ENCODE assay signal across 27 cellular contexts in the genomic region with DNA sequence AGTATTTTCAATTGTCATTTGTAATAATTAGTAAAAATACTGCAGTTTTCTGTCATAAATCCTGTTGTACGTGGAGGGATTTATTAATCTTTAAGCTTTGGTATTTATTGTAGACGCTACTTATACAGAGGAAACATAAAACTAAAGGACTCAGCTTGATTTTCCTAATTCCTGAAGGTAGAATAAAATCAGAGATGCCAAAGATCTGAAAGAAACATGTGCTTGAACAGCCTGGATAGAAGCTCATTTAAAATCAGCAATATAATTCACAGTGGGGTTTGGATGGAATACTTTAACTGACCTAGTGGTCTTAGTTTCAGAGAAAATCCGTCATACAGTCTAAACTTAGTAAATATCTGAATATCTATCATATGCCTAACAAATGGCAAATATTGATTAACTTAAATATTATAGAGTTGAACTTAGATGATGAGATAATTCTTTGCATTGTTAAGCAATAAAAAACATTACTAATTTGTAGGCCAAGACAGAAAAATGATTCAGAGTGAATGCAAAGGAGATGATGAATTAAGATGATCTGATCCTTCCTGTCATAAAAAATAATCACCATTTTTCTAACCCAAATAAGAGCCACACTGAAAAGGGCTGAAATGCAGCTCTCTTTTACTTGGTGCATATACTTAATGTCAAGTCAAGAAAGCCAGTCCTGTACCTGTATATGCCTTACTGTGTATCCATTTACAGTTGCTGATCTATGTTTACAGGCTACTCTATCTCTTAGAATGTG.
DNase-seq lines count a peak whose midpoint lies in the region; ATAC-seq and TF ChIP-seq lines count a peak whose summit lies in the region.
"Had no signal": no experiment of that assay in that cellular context is flagged by ENCODE, and none has a peak within 500 bp of the region (broad histone marks: within the 10 kb centered on the region; RNA-seq: fewer than 3 reads in every experiment).

No MANE protein-coding gene starts in this region.

- no peak overlapping the region for H3K4me3 ChIP-seq in cardiac muscle cell
- no peak overlapping the region for H3K4me3 ChIP-seq in right cardiac atrium (ENCODE audit: low read length)
- no peak overlapping the region for H3K4me3 ChIP-seq in mammary epithelial cell (replicated peaks in 1 of 3; ENCODE audit: insufficient read depth in 1 of 3, low read depth in 2 of 3, low read length in 3 of 3)
- no peak overlapping the region for H3K4me3 ChIP-seq in vagina
- H3K4me3 ChIP-seq: body of pancreas, left ventricle myocardium inferior, SJSA1, transverse colon had no signal

- dilution Hi-C loops in mammary epithelial cell (cut with HindIII; ENCODE audit: low sequenced_read_pairs): no loop called here

- H3K4me1 Mint-ChIP-seq in mesothelial cell of epicardium: peaks cover 24% of the 10 kb centered on the region

- in situ Hi-C loops in mammary epithelial cell (cut with MboI; ENCODE audit: low sequenced_read_pairs in 2 of 2): no loop called here

- intact Hi-C loops in right cardiac atrium (cut with DNase I) (loop anchor here in 3 of 4 donors (5.0 to 10.0 kb wide), 3 partner anchors 197 to 985 kb away; partner anchors contain the start of gene BTG1 (in 3 of the 3)), mammary epithelial cell (cut with micrococcal nuclease) (loop anchor here (2.0 to 5.0 kb wide), 4 partner anchors 197 to 993 kb away; no protein-coding TSS in a partner anchor), vagina (cut with DNase I) (no loop called here)

- H3K36me3 Mint-ChIP-seq in mesothelial cell of epicardium: no peaks in the 10 kb centered on the region
- H3K36me3 Mint-ChIP-seq: CD8-positive, alpha-beta T cell; naive thymus-derived CD4-positive, alpha-beta T cell had no signal

- CTCF ChIA-PET in mammary epithelial cell (lab: Charles Lee; ENCODE audit: low non-redundant PET): interaction anchor here (0.7 kb wide), 1 partner anchor 234 kb away, joined by 3 read pairs; no protein-coding TSS in a partner anchor

- no peaks in the 10 kb centered on the region for H3K9me3 Mint-ChIP-seq in mesothelial cell of epicardium
- H3K9me3 Mint-ChIP-seq: CD8-positive, alpha-beta T cell; naive thymus-derived CD4-positive, alpha-beta T cell had no signal

- no peak overlapping the region for H3K4me3 Mint-ChIP-seq in mesothelial cell of epicardium
- H3K4me3 Mint-ChIP-seq: B cell; CD8-positive, alpha-beta T cell had no signal

- no peaks in the 10 kb centered on the region for H3K36me3 ChIP-seq in cardiac muscle cell
- no peaks in the 10 kb centered on the region for H3K36me3 ChIP-seq in mammary epithelial cell (ENCODE audit: insufficient read depth, low read length)
- H3K36me3 ChIP-seq in vagina: no peaks in the 10 kb centered on the region
- H3K36me3 ChIP-seq: left ventricle myocardium inferior, SJSA1, transverse colon had no signal

- H3K79me2 ChIP-seq in mammary epithelial cell (ENCODE audit: insufficient read depth, low read length): no peaks in the 10 kb centered on the region

- no peak for TF ChIP-seq POLR2A in vagina (IDR thresholded peaks at IDR 0.05)

- H3K27ac ChIP-seq in cardiac muscle cell (peak overlapping the region; percentile 30), right cardiac atrium (ENCODE audit: low read length) (no peak overlapping the region), mammary epithelial cell (ENCODE audit: insufficient read depth, low read depth, low read length) (no peak overlapping the region), vagina (peak overlapping the region; percentile 15)
- H3K27ac ChIP-seq: body of pancreas, left ventricle myocardium inferior, SJSA1, transverse colon had no signal

- ATAC-seq in right cardiac atrium (no peak), GM18873 (IDR thresholded peaks at IDR 0.05; ENCODE audit: low FRiP score, unreplicated experiment) (no peak), HG02759 (IDR thresholded peaks at IDR 0.05; ENCODE audit: unreplicated experiment) (no peak)
- ATAC-seq: body of pancreas; HCT116; naive thymus-derived CD4-positive, alpha-beta T cell had no signal

- TF ChIP-seq CTCF in cardiac muscle cell (IDR thresholded peaks at IDR 0.05; ENCODE audit: low read depth, low read length) (no peak), mammary epithelial cell (conservative IDR thresholded peaks at IDR 0.05 in 1 of 2, IDR thresholded peaks at IDR 0.05 in 1 of 2; ENCODE audit: extremely low read depth in 1 of 2, insufficient read depth in 1 of 2, low read depth in 1 of 2, low read length in 2 of 2) (no peak), mesothelial cell of epicardium (IDR thresholded peaks at IDR 0.05; ENCODE audit: unreplicated experiment) (no peak), vagina (IDR thresholded peaks at IDR 0.05) (no peak)

- H3K4me2 ChIP-seq in mammary epithelial cell (ENCODE audit: insufficient read depth, low read depth, low read length): no peak overlapping the region

- H3K4me1 ChIP-seq in cardiac muscle cell (ENCODE audit: low read depth): no peaks in the 10 kb centered on the region
- H3K4me1 ChIP-seq in right cardiac atrium (ENCODE audit: control insufficient read depth, insufficient read depth, low read length): no peaks in the 10 kb centered on the region
- no peaks in the 10 kb centered on the region for H3K4me1 ChIP-seq in mammary epithelial cell (ENCODE audit: insufficient read depth, low read length)
- peaks cover 6% of the 10 kb centered on the region for H3K4me1 ChIP-seq in vagina
- H3K4me1 ChIP-seq: SJSA1, transverse colon had no signal

- BruUV-seq in mammary epithelial cell (replicated peaks; lab: Mats Ljungman, UMichigan): no TSS peak

- H3K27ac Mint-ChIP-seq in mesothelial cell of epicardium: peak overlapping the region; percentile 39
- H3K27ac Mint-ChIP-seq: B cell; CD8-positive, alpha-beta T cell had no signal

- H3K9me3 ChIP-seq in cardiac muscle cell (ENCODE audit: low read depth): no peaks in the 10 kb centered on the region
- no peaks in the 10 kb centered on the region for H3K9me3 ChIP-seq in right cardiac atrium (ENCODE audit: control insufficient read depth, low read length)
- H3K9me3 ChIP-seq in mammary epithelial cell (replicated peaks; ENCODE audit: insufficient read depth, low read length): no peaks in the 10 kb centered on the region
- no peaks in the 10 kb centered on the region for H3K9me3 ChIP-seq in vagina
- H3K9me3 ChIP-seq: left ventricle myocardium inferior, SJSA1, transverse colon had no signal

- H2AFZ ChIP-seq in mammary epithelial cell (ENCODE audit: low read depth, low read length): no peak overlapping the region

- no peaks in the 10 kb centered on the region for H3K27me3 ChIP-seq in cardiac muscle cell
- no peaks in the 10 kb centered on the region for H3K27me3 ChIP-seq in right cardiac atrium (ENCODE audit: control insufficient read depth, insufficient read depth)
- H3K27me3 ChIP-seq in mammary epithelial cell (ENCODE audit: insufficient read depth, low read length): no peaks in the 10 kb centered on the region
- H3K27me3 ChIP-seq in vagina: no peaks in the 10 kb centered on the region
- H3K27me3 ChIP-seq: body of pancreas, SJSA1, transverse colon had no signal

- no peak overlapping the region for H3K9ac ChIP-seq in mammary epithelial cell (ENCODE audit: insufficient read depth, low read length)

- WGBS in right cardiac atrium: 64% methylated on average over 3 of the region's 3 CpGs
- 70% methylated on average over 3 of the region's 3 CpGs for WGBS in mammary epithelial cell (ENCODE audit: low coverage, missing lambda C conversion rate)

- no peaks in the 10 kb centered on the region for H3K27me3 Mint-ChIP-seq in mesothelial cell of epicardium (ENCODE audit: low read depth)

- H4K20me1 ChIP-seq in mammary epithelial cell (ENCODE audit: insufficient read depth, low read length): no peaks in the 10 kb centered on the region

- DNase-seq in cardiac muscle cell (ENCODE audit: low read depth in 1 of 2, low spot score in 1 of 2) (no peak), right cardiac atrium (no peak), mammary epithelial cell (peak; percentile 23), mesothelial cell of epicardium (ENCODE audit: low spot score in 2 of 2, unreplicated experiment in 2 of 2) (no peak), vagina (ENCODE audit: extremely low spot score in 2 of 2) (no peak), GOT3 (lab: John Stamatoyannopoulos, UW) (no peak)
- DNase-seq: ACHN; activated CD4-positive, alpha-beta T cell treated with anti-CD3 and anti-CD28 coated beads, Interleukin-2, amount 50 U/mL, for 48 hours; activated CD4-positive, CD25-positive, alpha-beta regulatory T cell treated with anti-CD3 and anti-CD28 coated beads, Interleukin-2, amount 50 U/mL, for 72 hours; activated naive CD4-positive, alpha-beta T cell; activated T-cell treated with anti-CD3 and anti-CD28 coated beads, Interleukin-2, amount 50 U/mL, for 48 hours; body of pancreas; effector CD4-positive, alpha-beta T cell; Karpas-422; left ventricle myocardium inferior; NCI-H1417 treated with DMSO at 0.1 percent for 48 hours; NCI-H226; stimulated activated CD4-positive, alpha-beta T cell treated with anti-CD3 and anti-CD28 coated beads, Interleukin-15, amount 100 ng/mL, for 24 hours; stimulated activated CD4-positive, alpha-beta T cell treated with anti-CD3 and anti-CD28 coated beads, Interleukin-4, amount 100 ng/mL, for 4 hours; transverse colon had no signal

Comparison
In these comparisons a context has a peak if more than half of its experiments do, and no peak if none do; other contexts are left out.
1. H3K27ac ChIP-seq: peak in cardiac muscle cell (single experiment) and vagina (single experiment); none in right cardiac atrium (single experiment) and mammary epithelial cell (single experiment).